ENCODE assay signal across 18 cellular contexts in genomic region chr17:1252203-1252608, GRCh38. TPM values are rescaled to one million over a fixed set of nuclear protein-coding genes. Genes with fewer than 3 reads are reported as not detected.
A peak's percentile ranks its signal among the peaks of the same experiment; 100 is the strongest.
DNase-seq lines count a peak whose midpoint lies in the region; ATAC-seq and TF ChIP-seq lines count a peak whose summit lies in the region.
"Had no signal": no experiment of that assay in that cellular context is flagged by ENCODE, and none has a peak within 500 bp of the region (broad histone marks: within the 10 kb centered on the region; RNA-seq: fewer than 3 reads in every experiment).

No MANE protein-coding gene starts in this region.

- intact Hi-C loops in CD8-positive, alpha-beta T cell (cut with DNase I, micrococcal nuclease): no loop called here
- intact Hi-C loops in left cardiac atrium (cut with DNase I) (no loop called here), spleen (cut with DNase I; ENCODE audit: low total_unique reads) (no loop called here)

- peaks cover 13% of the 10 kb centered on the region for H3K4me1 Mint-ChIP-seq in CD8-positive, alpha-beta T cell (ENCODE audit: low read depth)

- H3K9me3 Mint-ChIP-seq in CD8-positive, alpha-beta T cell: peaks cover 2% of the 10 kb centered on the region

- peaks cover 8% of the 10 kb centered on the region for H3K27me3 Mint-ChIP-seq in CD8-positive, alpha-beta T cell (ENCODE audit: low read depth)

- no peaks in the 10 kb centered on the region for H3K36me3 Mint-ChIP-seq in CD8-positive, alpha-beta T cell
- H3K36me3 Mint-ChIP-seq: activated naive CD8-positive, alpha-beta T cell treated with anti-CD3 and anti-CD28 coated beads for 36 hours; naive thymus-derived CD4-positive, alpha-beta T cell had no signal

- TF ChIP-seq CTCF in CD8-positive, alpha-beta T cell (IDR thresholded peaks at IDR 0.05): no peak
- no peak for TF ChIP-seq CTCF in spleen (IDR thresholded peaks at IDR 0.05 in 8 of 11, conservative IDR thresholded peaks at IDR 0.05 in 3 of 11)

- no peak for TF ChIP-seq POLR2A in spleen (IDR thresholded peaks at IDR 0.05)

- H3K27ac Mint-ChIP-seq in CD8-positive, alpha-beta T cell: no peak overlapping the region
- H3K27ac Mint-ChIP-seq: activated naive CD8-positive, alpha-beta T cell treated with anti-CD3 and anti-CD28 coated beads for 36 hours; naive thymus-derived CD4-positive, alpha-beta T cell had no signal

- H3K27ac ChIP-seq in CD8-positive, alpha-beta T cell (ENCODE audit: low read depth, low read length): no peak overlapping the region
- H3K27ac ChIP-seq in spleen: peak overlapping the region in 3 of 8 donors; percentile 21 to 42 (median 22)
- H3K27ac ChIP-seq: sigmoid colon had no signal

- H3K36me3 ChIP-seq in CD8-positive, alpha-beta T cell (ENCODE audit: insufficient read depth, low read length): no peaks in the 10 kb centered on the region
- no peaks in the 10 kb centered on the region for H3K36me3 ChIP-seq in spleen
- H3K36me3 ChIP-seq: sigmoid colon had no signal

- no peaks in the 10 kb centered on the region for H3K9me3 ChIP-seq in CD8-positive, alpha-beta T cell (ENCODE audit: low read length)
- H3K9me3 ChIP-seq in spleen: peaks cover 0 to 11% (median 5%) of the 10 kb centered on the region in 8 donors
- H3K9me3 ChIP-seq: sigmoid colon had no signal

- H3K4me3 Mint-ChIP-seq in CD8-positive, alpha-beta T cell: peak overlapping the region; percentile 18
- H3K4me3 Mint-ChIP-seq: activated naive CD8-positive, alpha-beta T cell treated with anti-CD3 and anti-CD28 coated beads for 36 hours had no signal

- no peaks in the 10 kb centered on the region for H3K27me3 ChIP-seq in CD8-positive, alpha-beta T cell (ENCODE audit: insufficient read depth, low read length)
- H3K27me3 ChIP-seq in spleen (replicated peaks in 1 of 7): peaks cover 0 to 39% (median 0%) of the 10 kb centered on the region in 7 donors
- H3K27me3 ChIP-seq: sigmoid colon had no signal

- peaks cover 10% of the 10 kb centered on the region for H3K4me1 ChIP-seq in CD8-positive, alpha-beta T cell (ENCODE audit: insufficient read depth, low read length)
- H3K4me1 ChIP-seq in spleen: peaks cover 3 to 32% (median 17%) of the 10 kb centered on the region in 6 donors

- WGBS in spleen, 5 donors: 62 to 83% (median 70%) methylated on average over 8 of the region's 8 CpGs

- no peak for ATAC-seq in CD8-positive, alpha-beta T cell
- ATAC-seq in left cardiac atrium: peak in 1 of 2 donors; percentile 70
- ATAC-seq in HG03520 (IDR thresholded peaks at IDR 0.05; ENCODE audit: unreplicated experiment): no peak
- ATAC-seq: naive thymus-derived CD4-positive, alpha-beta T cell had no signal

- POLR2A ChIA-PET in CD8-positive, alpha-beta T cell (lab: Charles Lee): no interaction called here

- no peak overlapping the region for H3K4me3 ChIP-seq in CD8-positive, alpha-beta T cell (ENCODE audit: low read depth, low read length)
- H3K4me3 ChIP-seq in spleen: no peak overlapping the region
- H3K4me3 ChIP-seq: sigmoid colon had no signal

- no peak for DNase-seq in CD8-positive, alpha-beta T cell
- DNase-seq in NCI-H1105 (lab: John Stamatoyannopoulos, UW) (peak; percentile 81), NCI-H748 treated with DMSO at 0.1 percent for 48 hours (lab: John Stamatoyannopoulos, UW) (peak; percentile 98), left cardiac atrium (peak; percentile 69), spleen (no peak), dermis blood vessel endothelial cell (no peak), cerebellar cortex (ENCODE audit: low spot score) (no peak)
- DNase-seq: activated CD8-positive, alpha-beta memory T cell treated with anti-CD3 and anti-CD28 coated beads for 24 hours; activated naive CD8-positive, alpha-beta T cell treated with anti-CD3 and anti-CD28 coated beads for 36 hours; C1 segment of cervical spinal cord; naive thymus-derived CD4-positive, alpha-beta T cell; sigmoid colon; T-helper 9 cell had no signal

- CTCF ChIA-PET in CD8-positive, alpha-beta T cell (lab: Charles Lee): no interaction called here

RNA-seq across cellular contexts. Expression of gene BHLHA9, which starts 18.0 kb away (rescaled TPM):
- total RNA-seq in CD8-positive, alpha-beta T cell: not detected
- total RNA-seq in left cardiac atrium (not detected), spleen (not detected), dermis blood vessel endothelial cell (not detected in 2 replicates)
- polyA plus RNA-seq in spleen: not detected
- total RNA-seq: activated naive CD8-positive, alpha-beta T cell treated with anti-CD3 and anti-CD28 coated beads for 36 hours; fibroblast of lung; MCF 10A; naive thymus-derived CD4-positive, alpha-beta T cell; OCI-LY7; sigmoid colon had no signal
- polyA plus RNA-seq: fibroblast of lung; keratinocyte; naive thymus-derived CD4-positive, alpha-beta T cell; sigmoid colon had no signal

RNA-seq across cellular contexts. Expression of gene TRARG1, which starts 27.3 kb away (rescaled TPM):
- not detected for total RNA-seq in CD8-positive, alpha-beta T cell
- total RNA-seq in left cardiac atrium: 10 to 100 TPM; 22.3 to 22.7 TPM
- total RNA-seq in spleen: not detected
- polyA plus RNA-seq in spleen: under 1 TPM; 0.03 to 0.22 (median 0.11) TPM
- not detected in 2 replicates for total RNA-seq in dermis blood vessel endothelial cell
- total RNA-seq: activated naive CD8-positive, alpha-beta T cell treated with anti-CD3 and anti-CD28 coated beads for 36 hours; fibroblast of lung; MCF 10A; OCI-LY7 had no signal
- polyA plus RNA-seq: fibroblast of lung; keratinocyte; naive thymus-derived CD4-positive, alpha-beta T cell had no signal

Comparison
In these comparisons a context has a peak if more than half of its experiments do, and no peak if none do; other contexts are left out.
1. DNase-seq: peak in NCI-H1105 (single experiment), NCI-H748 treated with DMSO at 0.1 percent for 48 hours (single experiment) and left cardiac atrium (single experiment); none in CD8-positive, alpha-beta T cell (0 of 7), spleen (single experiment), dermis blood vessel endothelial cell (single experiment) and cerebellar cortex (single experiment).
2. RNA of gene TRARG1, which starts 27.3 kb away (total RNA-seq): 22.3 to 22.7 TPM in left cardiac atrium; not detected in spleen, not detected in CD8-positive, alpha-beta T cell and not detected in dermis blood vessel endothelial cell; every median in the first group is over 10 times any median in the second.